In genomic region chr17:13503526-13503925, GRCh38 we compare ENCODE assay signal across 27 cellular contexts.
"Had no signal": no experiment of that assay in that cellular context is flagged by ENCODE, and none has a peak within 500 bp of the region (broad histone marks: within the 10 kb centered on the region; RNA-seq: fewer than 3 reads in every experiment).

No MANE protein-coding gene starts in this region.

- H3K27me3 ChIP-seq: Peyer's patch had no signal

- H3K27me3 Mint-ChIP-seq: activated CD4-positive, alpha-beta memory T cell treated with anti-CD3 and anti-CD28 coated beads, Interleukin-2, amount 10 ng/mL, durations not matched to agents 7 days and 5 days; activated CD4-positive, alpha-beta T cell treated with anti-CD3 and anti-CD28 coated beads for 36 hours; activated naive CD4-positive, alpha-beta T cell treated with anti-CD3 and anti-CD28 coated beads, Interleukin-2, amount 10 ng/mL, durations not matched to agents 7 days and 5 days had no signal

- H3K9me3 Mint-ChIP-seq: activated CD4-positive, alpha-beta memory T cell treated with anti-CD3 and anti-CD28 coated beads, Interleukin-2, amount 10 ng/mL, durations not matched to agents 7 days and 5 days; activated naive CD4-positive, alpha-beta T cell treated with anti-CD3 and anti-CD28 coated beads, Interleukin-2, amount 10 ng/mL, durations not matched to agents 7 days and 5 days; activated naive CD8-positive, alpha-beta T cell treated with anti-CD3 and anti-CD28 coated beads for 36 hours; activated T-helper 2 cell treated with anti-CD3 and anti-CD28 coated beads, Interferon-gamma antibody, Interleukin-2, Interleukin-4, amounts not matched to agents 10 μg/mL and 5 μg/mL and 100 μg/mL, durations not matched to agents 14 hours and 24 hours and 36 hours had no signal

- DNase-seq: activated CD4-positive, alpha-beta memory T cell treated with anti-CD3 and anti-CD28 coated beads, Interleukin-2, amount 10 ng/mL, durations not matched to agents 7 days and 5 days; activated CD4-positive, alpha-beta T cell treated with anti-CD3 and anti-CD28 coated beads for 36 hours; activated CD4-positive, alpha-beta T cell treated with anti-CD3 and anti-CD28 coated beads, Interleukin-2, amount 50 U/mL, for 1 hour; activated gamma-delta T cell treated with Interleukin-2 at 50 U/mL for 16 hours; activated naive CD4-positive, alpha-beta T cell treated with anti-CD3 and anti-CD28 coated beads, Interleukin-2, amount 10 ng/mL, durations not matched to agents 7 days and 5 days; activated naive CD8-positive, alpha-beta T cell treated with anti-CD3 and anti-CD28 coated beads for 36 hours; activated T-cell treated with anti-CD3 and anti-CD28 coated beads for 4 hours; activated T-cell treated with anti-CD3 and anti-CD28 coated beads, Interleukin-2, amount 50 U/mL, for 48 hours; Kasumi-1; NCI-H1092; NCI-H1417; NCI-H1694; NCI-H2029; NCI-H2107; NCI-H2171 treated with DMSO at 0.1 percent for 48 hours; NCI-H345; NCI-H510A treated with DMSO at 0.1 percent for 48 hours; NCI-H69; NK-92 treated with Interleukin-12 subunit alpha and Interleukin-12 subunit beta, amount 100 ng/mL, for 24 hours; OCI-M1; Peyer's patch; SHP77 treated with DMSO at 0.1 percent for 48 hours; T-helper 2 cell; T1000; WERI-Rb-1 had no signal

- H3K36me3 ChIP-seq: Peyer's patch, WERI-Rb-1 had no signal

- H3K27ac ChIP-seq: coronary artery, Peyer's patch, WERI-Rb-1 had no signal

- H3K27ac Mint-ChIP-seq: activated CD4-positive, alpha-beta memory T cell treated with anti-CD3 and anti-CD28 coated beads, Interleukin-2, amount 10 ng/mL, durations not matched to agents 7 days and 5 days; activated CD4-positive, alpha-beta T cell treated with anti-CD3 and anti-CD28 coated beads for 36 hours; activated naive CD4-positive, alpha-beta T cell treated with anti-CD3 and anti-CD28 coated beads, Interleukin-2, amount 10 ng/mL, durations not matched to agents 7 days and 5 days; activated naive CD8-positive, alpha-beta T cell treated with anti-CD3 and anti-CD28 coated beads for 36 hours; activated T-helper 2 cell treated with anti-CD3 and anti-CD28 coated beads, Interferon-gamma antibody, Interleukin-2, Interleukin-4, amounts not matched to agents 10 μg/mL and 5 μg/mL and 100 μg/mL, durations not matched to agents 14 hours and 24 hours and 36 hours had no signal

- ATAC-seq: activated CD4-positive, alpha-beta T cell treated with anti-CD3 and anti-CD28 coated beads for 36 hours had no signal

- H3K36me3 Mint-ChIP-seq: activated naive CD4-positive, alpha-beta T cell treated with anti-CD3 and anti-CD28 coated beads, Interleukin-2, amount 10 ng/mL, durations not matched to agents 7 days and 5 days; activated naive CD8-positive, alpha-beta T cell treated with anti-CD3 and anti-CD28 coated beads for 36 hours had no signal

- H3K4me1 ChIP-seq: Peyer's patch had no signal

- H3K4me3 Mint-ChIP-seq: activated CD4-positive, alpha-beta memory T cell treated with anti-CD3 and anti-CD28 coated beads, Interleukin-2, amount 10 ng/mL, durations not matched to agents 7 days and 5 days; activated CD4-positive, alpha-beta T cell treated with anti-CD3 and anti-CD28 coated beads for 36 hours; activated naive CD4-positive, alpha-beta T cell treated with anti-CD3 and anti-CD28 coated beads, Interleukin-2, amount 10 ng/mL, durations not matched to agents 7 days and 5 days; activated naive CD8-positive, alpha-beta T cell treated with anti-CD3 and anti-CD28 coated beads for 36 hours had no signal

- H3K4me3 ChIP-seq: coronary artery, Peyer's patch had no signal

- H3K4me1 Mint-ChIP-seq: activated CD4-positive, alpha-beta memory T cell treated with anti-CD3 and anti-CD28 coated beads, Interleukin-2, amount 10 ng/mL, durations not matched to agents 7 days and 5 days; activated CD4-positive, alpha-beta T cell treated with anti-CD3 and anti-CD28 coated beads for 36 hours; activated naive CD8-positive, alpha-beta T cell treated with anti-CD3 and anti-CD28 coated beads for 36 hours had no signal

- H3K9me3 ChIP-seq: Peyer's patch had no signal
